10 cellular contexts compared by ENCODE assay signal in genomic region chr7:88759216-88759955, GRCh38.
DNase-seq lines count a peak whose midpoint lies in the region; ATAC-seq and TF ChIP-seq lines count a peak whose summit lies in the region.
"Had no signal": no experiment of that assay in that cellular context is flagged by ENCODE, and none has a peak within 500 bp of the region (broad histone marks: within the 10 kb centered on the region; RNA-seq: fewer than 3 reads in every experiment).

Gene ZNF804B, plus strand, starts transcription at chr7:88759700. Its CDS starts 277 bp downstream, at chr7:88759977.

- H3K27ac Mint-ChIP-seq in activated naive CD8-positive, alpha-beta T cell treated with anti-CD3 and anti-CD28 coated beads, Interleukin-2, amount 50 U/mL, for 24 hours, result no peak within 1 kb of the TSS

- peaks cover 14 to 32% (median 25%) of the 10 kb centered on the region in 5 donors for H3K27me3 ChIP-seq in subcutaneous abdominal adipose tissue (ENCODE audit: control insufficient read depth in 5 of 5, insufficient read depth in 4 of 5, low read length in 5 of 5)

- H3K9ac ChIP-seq in subcutaneous abdominal adipose tissue (ENCODE audit: low read length in 5 of 5), result no peak within 1 kb of the TSS
- H3K9ac ChIP-seq: KMS-11 had no signal

- DNase-seq in NCI-H524 (lab: John Stamatoyannopoulos, UW) (peak; percentile 63 to 69), NCI-H524 treated with DMSO at 0.1 percent for 48 hours (lab: John Stamatoyannopoulos, UW) (no peak), kidney tubule cell (ENCODE audit: low spot score) (peak; percentile 2), NCI-H2196 treated with DMSO at 0.1 percent for 48 hours (lab: John Stamatoyannopoulos, UW; ENCODE audit: unreplicated experiment) (no peak), SHP77 treated with DMSO at 0.1 percent for 48 hours (lab: John Stamatoyannopoulos, UW) (no peak)
- DNase-seq in activated naive CD8-positive, alpha-beta T cell treated with anti-CD3 and anti-CD28 coated beads, Interleukin-2, amount 50 U/mL, for 24 hours, result peak; percentile 1

- H3K4me3 Mint-ChIP-seq in activated naive CD8-positive, alpha-beta T cell treated with anti-CD3 and anti-CD28 coated beads, Interleukin-2, amount 50 U/mL, for 24 hours, result no peak within 1 kb of the TSS
- H3K4me3 Mint-ChIP-seq: central memory CD8-positive, alpha-beta T cell had no signal

- ATAC-seq in activated naive CD8-positive, alpha-beta T cell treated with anti-CD3 and anti-CD28 coated beads, Interleukin-2, amount 50 U/mL, for 24 hours, result no peak
- no peak for ATAC-seq in GM18505 (IDR thresholded peaks at IDR 0.05; ENCODE audit: unreplicated experiment)

- no peaks in the 10 kb centered on the region for H3K9me3 ChIP-seq in subcutaneous abdominal adipose tissue (ENCODE audit: control insufficient read depth in 5 of 5, low read length in 5 of 5)

- no peaks in the 10 kb centered on the region for H3K36me3 Mint-ChIP-seq in activated naive CD8-positive, alpha-beta T cell treated with anti-CD3 and anti-CD28 coated beads, Interleukin-2, amount 50 U/mL, for 24 hours (ENCODE audit: low read depth)

- H3K4me1 ChIP-seq in subcutaneous abdominal adipose tissue (ENCODE audit: control insufficient read depth in 5 of 5, insufficient read depth in 5 of 5, low read length in 5 of 5), result peaks cover 2 to 18% (median 15%) of the 10 kb centered on the region in 5 donors

- no peak within 1 kb of the TSS for H3K27ac ChIP-seq in subcutaneous abdominal adipose tissue (ENCODE audit: low read depth, low read length)
- H3K27ac ChIP-seq: KMS-11 had no signal

- H3K4me3 ChIP-seq in subcutaneous abdominal adipose tissue (ENCODE audit: low read depth in 1 of 5, low read length in 5 of 5), result peak within 1 kb of the TSS; percentile 44 to 67 (median 54)

- H3K9me3 Mint-ChIP-seq in activated naive CD8-positive, alpha-beta T cell treated with anti-CD3 and anti-CD28 coated beads, Interleukin-2, amount 50 U/mL, for 24 hours, result no peaks in the 10 kb centered on the region
- H3K9me3 Mint-ChIP-seq: central memory CD8-positive, alpha-beta T cell had no signal

- no peaks in the 10 kb centered on the region for H3K36me3 ChIP-seq in subcutaneous abdominal adipose tissue (ENCODE audit: control insufficient read depth in 5 of 5, insufficient read depth in 5 of 5, low read length in 5 of 5)

- H3K4me1 Mint-ChIP-seq in activated naive CD8-positive, alpha-beta T cell treated with anti-CD3 and anti-CD28 coated beads, Interleukin-2, amount 50 U/mL, for 24 hours, result peaks cover 5% of the 10 kb centered on the region
- H3K4me1 Mint-ChIP-seq: central memory CD8-positive, alpha-beta T cell had no signal

- peaks cover 41% of the 10 kb centered on the region for H3K27me3 Mint-ChIP-seq in activated naive CD8-positive, alpha-beta T cell treated with anti-CD3 and anti-CD28 coated beads, Interleukin-2, amount 50 U/mL, for 24 hours

- no peak for TF ChIP-seq POLR2A in GM18505 (IDR thresholded peaks at IDR 0.05; ENCODE audit: borderline replicate concordance, extremely low read depth, insufficient read depth, insufficient read length)

Comparison
In these comparisons a context has a peak if more than half of its experiments do, and no peak if none do; other contexts are left out.
1. DNase-seq: peak in NCI-H524 (2 of 2), activated naive CD8-positive, alpha-beta T cell treated with anti-CD3 and anti-CD28 coated beads, Interleukin-2, amount 50 U/mL, for 24 hours (single experiment) and kidney tubule cell (single experiment); none in NCI-H524 treated with DMSO at 0.1 percent for 48 hours (single experiment), NCI-H2196 treated with DMSO at 0.1 percent for 48 hours (single experiment) and SHP77 treated with DMSO at 0.1 percent for 48 hours (single experiment).